In genomic region chr3:31732548-31732947, GRCh38 we compare ENCODE assay signal across 1 cellular context.
TF ChIP-seq lines count a peak whose summit lies in the region.

No MANE protein-coding gene starts in this region.

TF ChIP-seq in WTC11, 78 proteins besides CTCF, POLR2A, EP300 and RAD21 (continued from another document):
- TF ChIP-seq HMGXB4 (CRISPR knock-in tag; IDR thresholded peaks at IDR 0.05) (no peak), PREB (CRISPR knock-in tag; IDR thresholded peaks at IDR 0.05; ENCODE audit: borderline replicate concordance) (no peak), ZMAT4 (CRISPR knock-in tag; IDR thresholded peaks at IDR 0.05) (no peak), ATF1 (CRISPR knock-in tag; IDR thresholded peaks at IDR 0.05) (no peak), SOX15 (CRISPR knock-in tag; IDR thresholded peaks at IDR 0.05) (no peak), TCF7 (CRISPR knock-in tag; IDR thresholded peaks at IDR 0.05; ENCODE audit: low read depth) (no peak), ATF6 (CRISPR knock-in tag; IDR thresholded peaks at IDR 0.05) (no peak), ZBTB43 (CRISPR knock-in tag; IDR thresholded peaks at IDR 0.05) (no peak), FOXK1 (CRISPR knock-in tag; IDR thresholded peaks at IDR 0.05) (no peak)
